17 cellular contexts compared by ENCODE assay signal in the genomic region with DNA sequence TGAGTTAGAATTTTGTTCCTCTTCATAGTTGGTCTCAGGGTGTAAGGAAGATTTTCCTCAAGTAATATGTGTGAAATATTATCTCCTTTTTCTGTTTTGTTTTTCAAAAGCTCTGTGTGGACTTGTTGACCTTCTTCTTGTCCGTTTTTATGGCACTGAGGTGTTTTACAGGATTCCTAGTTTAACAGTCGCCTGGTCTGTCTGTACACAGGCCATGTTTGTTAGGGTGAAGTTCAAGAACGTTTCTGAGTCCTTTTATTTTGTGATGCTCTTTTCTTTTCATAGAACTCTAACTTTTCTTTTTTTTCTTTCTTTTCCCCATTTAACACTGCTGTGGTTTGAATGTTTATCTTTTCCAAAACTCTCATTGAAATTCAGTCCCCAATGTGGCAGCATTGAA. TPM values are rescaled to one million over a fixed set of nuclear protein-coding genes. Genes with fewer than 3 reads are reported as not detected.
DNase-seq lines count a peak whose midpoint lies in the region; ATAC-seq and TF ChIP-seq lines count a peak whose summit lies in the region.
"Had no signal": no experiment of that assay in that cellular context is flagged by ENCODE, and none has a peak within 500 bp of the region (broad histone marks: within the 10 kb centered on the region; RNA-seq: fewer than 3 reads in every experiment).

No MANE protein-coding gene starts in this region.

- no peak overlapping the region for H3K9ac ChIP-seq in skeletal muscle tissue (ENCODE audit: low read depth in 1 of 3, low read length in 3 of 3)

- H3K4me3 ChIP-seq in right lobe of liver = no peak overlapping the region
- H3K4me3 ChIP-seq in skeletal muscle tissue (ENCODE audit: low read length in 3 of 3) = no peak overlapping the region
- H3K4me3 ChIP-seq: A549, GM12878 had no signal

- peak; percentile 16 for DNase-seq in DMS53 (lab: John Stamatoyannopoulos, UW)
- no peak for DNase-seq in DMS53 treated with DMSO at 0.1 percent for 48 hours (lab: John Stamatoyannopoulos, UW; ENCODE audit: unreplicated experiment)
- no peak for DNase-seq in left colon
- no peak for DNase-seq in right lobe of liver
- DNase-seq in T-helper 9 cell = no peak
- no peak for DNase-seq in HUDEP-2 (lab: John Stamatoyannopoulos, UW; ENCODE audit: unreplicated experiment in 76 of 76)
- DNase-seq: AML-193; CD4-positive, alpha-beta T cell; DMS153; DND-41; EL; H9 had no signal

- no peak overlapping the region for H3K27ac ChIP-seq in right lobe of liver
- H3K27ac ChIP-seq in skeletal muscle tissue (ENCODE audit: low read depth, low read length) = peak overlapping the region; percentile 22
- H3K27ac ChIP-seq: 22Rv1, A549, C4-2B had no signal

- H3K4me1 ChIP-seq in right lobe of liver (peaks cover 0 to 4% (median 0%) of the 10 kb centered on the region in 4 donors), skeletal muscle tissue (ENCODE audit: control insufficient read depth in 3 of 3, insufficient read depth in 3 of 3, low read length in 3 of 3) (peaks cover 28 to 32% (median 28%) of the 10 kb centered on the region in 3 donors)
- H3K4me1 ChIP-seq: A549 had no signal

- H3K36me3 ChIP-seq in right lobe of liver (no peaks in the 10 kb centered on the region), skeletal muscle tissue (ENCODE audit: control insufficient read depth in 3 of 3, insufficient read depth in 3 of 3, low read length in 3 of 3) (peaks cover 0 to 3% (median 2%) of the 10 kb centered on the region in 3 donors)

- intact Hi-C loops in left colon (cut with DNase I, micrococcal nuclease) = no loop called here
- intact Hi-C loops in right lobe of liver (cut with DNase I) = no loop called here

- H3K9me3 ChIP-seq in right lobe of liver (no peaks in the 10 kb centered on the region), skeletal muscle tissue (ENCODE audit: control insufficient read depth in 3 of 3, low read length in 3 of 3) (no peaks in the 10 kb centered on the region)

- peak; percentile 93 for ATAC-seq in left colon
- ATAC-seq in right lobe of liver = peak in 3 of 4 donors; percentile 30 to 64 (median 49)
- ATAC-seq: A549, GM12878 had no signal

- 24% methylated on average over 3 of the region's 3 CpGs for WGBS in right lobe of liver (ENCODE audit: insufficient coverage, low coverage, low lambda C conversion rate, missing lambda C conversion rate)

- no peak for TF ChIP-seq CTCF in right lobe of liver (IDR thresholded peaks at IDR 0.05)

- no peak for TF ChIP-seq POLR2A in right lobe of liver (IDR thresholded peaks at IDR 0.05)

- H3K27me3 ChIP-seq in right lobe of liver (no peaks in the 10 kb centered on the region), skeletal muscle tissue (ENCODE audit: control insufficient read depth in 3 of 3, insufficient read depth in 3 of 3, low read length in 3 of 3) (no peaks in the 10 kb centered on the region)

RNA-seq across cellular contexts. Expression of a gene that starts 18.5 kb away (rescaled TPM):
- total RNA-seq in left colon = 100 to 1,000 TPM; 107 to 113 TPM
- 10 to 100 TPM; 16.2 to 21.1 (median 18.8) TPM for total RNA-seq in right lobe of liver
- total RNA-seq in skeletal muscle tissue = 37.6 TPM
- total RNA-seq: CD4-positive, alpha-beta T cell had no signal

RNA-seq across cellular contexts. Expression of a gene that starts 32.4 kb away (rescaled TPM):
- total RNA-seq in left colon (10 to 100 TPM; 51.6 to 61.7 TPM), right lobe of liver (10 to 100 TPM; 17.0 to 46.5 (median 30.6) TPM), skeletal muscle tissue (31.3 TPM)
